Comparison of ENCODE assay signal across 7 cellular contexts in the genomic region with DNA sequence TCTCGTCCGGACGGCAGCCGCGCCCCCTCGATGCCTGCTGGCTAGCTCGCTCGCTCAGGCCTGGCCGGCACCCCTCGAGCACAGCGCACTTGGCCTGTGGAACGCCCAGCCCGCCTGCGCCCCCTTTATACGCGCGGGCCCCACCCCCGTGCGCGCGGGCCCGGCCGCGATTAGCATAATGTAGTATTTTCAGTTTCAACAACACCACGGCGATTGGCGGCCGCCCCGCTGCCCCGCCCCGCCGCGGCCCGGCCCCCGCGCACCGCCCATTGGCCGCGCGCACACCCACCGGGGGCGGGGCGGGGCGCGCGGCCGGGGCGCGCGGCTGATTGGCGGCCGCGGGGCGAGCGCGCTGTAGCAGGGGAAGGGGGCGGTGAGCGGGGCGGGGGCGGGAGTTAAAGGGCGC. TPM values are rescaled to one million over a fixed set of nuclear protein-coding genes. Genes with fewer than 3 reads are reported as not detected.
A peak's percentile ranks its signal among the peaks of the same experiment; 100 is the strongest.
DNase-seq lines count a peak whose midpoint lies in the region; ATAC-seq lines count a peak whose summit lies in the region.

A gene (minus strand): TSS at position 100 of the 406 bp plus-strand sequence. CDS start 319 bp downstream, outside the sequence.

- ATAC-seq in GM18868 (IDR thresholded peaks at IDR 0.05; ENCODE audit: unreplicated experiment) = peak; percentile 78
- ATAC-seq in HG03039 (IDR thresholded peaks at IDR 0.05; ENCODE audit: unreplicated experiment) = peak; percentile 60
- ATAC-seq in left colon = peak; percentile 74

- no peaks in the 10 kb centered on the region for H3K36me3 Mint-ChIP-seq in activated CD4-positive, alpha-beta T cell treated with anti-CD3 and anti-CD28 coated beads, Interleukin-2, amount 10 ng/mL, durations not matched to agents 24 days and 14 days (ENCODE audit: low read depth)

- intact Hi-C loops in activated CD4-positive, alpha-beta T cell treated with anti-CD3 and anti-CD28 coated beads, Interleukin-2, amount 10 ng/mL, durations not matched to agents 24 days and 14 days (cut with micrococcal nuclease) = loop anchor here (2.0 to 10.0 kb wide), 4 partner anchors 45 to 621 kb away; a partner anchor contains a TSS
- intact Hi-C loops in left colon (cut with DNase I, micrococcal nuclease) = loop anchor here in 1 of 2 donors (10.0 kb wide), 1 partner anchor 181 kb away; no protein-coding TSS in a partner anchor

- peaks cover 34% of the 10 kb centered on the region for H3K27me3 Mint-ChIP-seq in activated CD4-positive, alpha-beta T cell treated with anti-CD3 and anti-CD28 coated beads, Interleukin-2, amount 10 ng/mL, durations not matched to agents 24 days and 14 days

- peak within 1 kb of the TSS; percentile 89 for H3K4me3 Mint-ChIP-seq in activated CD4-positive, alpha-beta T cell treated with anti-CD3 and anti-CD28 coated beads, Interleukin-2, amount 10 ng/mL, durations not matched to agents 24 days and 14 days

- H3K27ac Mint-ChIP-seq in activated CD4-positive, alpha-beta T cell treated with anti-CD3 and anti-CD28 coated beads, Interleukin-2, amount 10 ng/mL, durations not matched to agents 24 days and 14 days = peak within 1 kb of the TSS; percentile 17

- DNase-seq in NCI-H2171 (lab: John Stamatoyannopoulos, UW) = peak; percentile 19
- peak; percentile 95 for DNase-seq in activated CD4-positive, alpha-beta T cell treated with anti-CD3 and anti-CD28 coated beads, Interleukin-2, amount 10 ng/mL, durations not matched to agents 24 days and 14 days
- DNase-seq in left colon = peak; percentile 86 to 88
- DNase-seq in stimulated activated CD4-positive, alpha-beta T cell treated with anti-CD3 and anti-CD28 coated beads, Interleukin-2, amount 100 ng/mL, for 24 hours = peak; percentile 78 to 80

- H3K27ac ChIP-seq in cingulate gyrus (ENCODE audit: low read depth, low read length) = peak within 1 kb of the TSS; percentile 76

- no peaks in the 10 kb centered on the region for H3K9me3 Mint-ChIP-seq in activated CD4-positive, alpha-beta T cell treated with anti-CD3 and anti-CD28 coated beads, Interleukin-2, amount 10 ng/mL, durations not matched to agents 24 days and 14 days

- peaks cover 5% of the 10 kb centered on the region for H3K4me1 Mint-ChIP-seq in activated CD4-positive, alpha-beta T cell treated with anti-CD3 and anti-CD28 coated beads, Interleukin-2, amount 10 ng/mL, durations not matched to agents 24 days and 14 days

RNA-seq across cellular contexts. Expression of the gene that starts here (rescaled TPM):
- total RNA-seq in activated CD4-positive, alpha-beta T cell treated with anti-CD3 and anti-CD28 coated beads, Interleukin-2, amount 10 ng/mL, durations not matched to agents 24 days and 14 days = 1.8 and 2.0 TPM in 2 replicates
- 10 to 100 TPM in 1 of 2 donors, 1 to 10 TPM in 1; 5.8 to 10.6 TPM for total RNA-seq in left colon

Comparison
In these comparisons a context has a peak if more than half of its experiments do, and no peak if none do; other contexts are left out.
1. Peak in every context shown above with its lines: DNase-seq, ATAC-seq and H3K27ac ChIP-seq.
2. DNase-seq: peak in every context shown above with its lines; median percentile 95 in activated CD4-positive, alpha-beta T cell treated with anti-CD3 and anti-CD28 coated beads, Interleukin-2, amount 10 ng/mL, durations not matched to agents 24 days and 14 days; 87 in left colon; 79 in stimulated activated CD4-positive, alpha-beta T cell treated with anti-CD3 and anti-CD28 coated beads, Interleukin-2, amount 100 ng/mL, for 24 hours; 19 in NCI-H2171.